1 cellular context compared by ENCODE assay signal in the genomic region with DNA sequence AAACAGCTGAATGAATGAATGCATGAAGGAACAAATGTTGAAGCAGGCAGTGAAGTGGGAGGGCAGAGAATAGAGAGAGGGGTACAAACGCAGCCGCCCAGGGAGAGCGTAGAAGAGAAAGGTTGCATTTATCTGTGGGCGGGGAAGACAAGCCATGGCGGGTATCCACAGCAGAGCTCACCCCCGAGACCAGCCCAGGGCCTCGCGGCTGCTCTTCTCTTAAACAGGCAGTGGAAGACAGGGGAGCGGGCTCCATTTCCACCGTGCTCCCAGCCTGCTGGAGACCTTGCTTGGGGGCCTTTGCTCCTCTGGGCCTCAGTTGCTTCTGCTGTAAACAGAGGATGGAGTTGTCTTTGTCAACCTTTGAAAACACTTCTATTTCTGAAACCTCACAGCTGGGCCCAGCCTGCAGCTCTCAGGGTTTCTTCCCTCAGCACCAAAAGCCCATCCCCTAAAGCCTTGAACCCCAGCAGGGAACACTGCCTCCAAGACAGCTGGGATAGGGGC.
TF ChIP-seq lines count a peak whose summit lies in the region.

No MANE protein-coding gene starts in this region.

TF ChIP-seq in IMR-90, 13 proteins besides CTCF, POLR2A, EP300 and RAD21:
- TF ChIP-seq, protein P1, sequence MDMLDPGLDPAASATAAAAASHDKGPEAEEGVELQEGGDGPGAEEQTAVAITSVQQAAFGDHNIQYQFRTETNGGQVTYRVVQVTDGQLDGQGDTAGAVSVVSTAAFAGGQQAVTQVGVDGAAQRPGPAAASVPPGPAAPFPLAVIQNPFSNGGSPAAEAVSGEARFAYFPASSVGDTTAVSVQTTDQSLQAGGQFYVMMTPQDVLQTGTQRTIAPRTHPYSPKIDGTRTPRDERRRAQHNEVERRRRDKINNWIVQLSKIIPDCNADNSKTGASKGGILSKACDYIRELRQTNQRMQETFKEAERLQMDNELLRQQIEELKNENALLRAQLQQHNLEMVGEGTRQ (IDR thresholded peaks at IDR 0.05; ENCODE audit: low read depth, low read length), result peak; percentile 60; the same call in 1 of the 2 replicates
- no peak for TF ChIP-seq MAFK (IDR thresholded peaks at IDR 0.05; ENCODE audit: low read depth, low read length)
